ENCODE assay signal across 9 cellular contexts in genomic region chr6:75201901-75202672, GRCh38. TPM values are rescaled to one million over a fixed set of nuclear protein-coding genes. Genes with fewer than 3 reads are reported as not detected.
A peak's percentile ranks its signal among the peaks of the same experiment; 100 is the strongest.
DNase-seq lines count a peak whose midpoint lies in the region; ATAC-seq and TF ChIP-seq lines count a peak whose summit lies in the region.
"Had no signal": no experiment of that assay in that cellular context is flagged by ENCODE, and none has a peak within 500 bp of the region (broad histone marks: within the 10 kb centered on the region; RNA-seq: fewer than 3 reads in every experiment).

No MANE protein-coding gene starts in this region.

- peak overlapping the region; percentile 69 for H3K4me3 ChIP-seq in iPS-11a (ENCODE audit: low read depth, low read length)

- H3K36me3 Mint-ChIP-seq in WTC11: no peaks in the 10 kb centered on the region
- H3K36me3 Mint-ChIP-seq in stimulated activated memory B cell treated with anti-CD40 and anti-IgM and Interleukin-4, amounts not matched to agents 10 μg/mL and 1 μg/mL and 100 μg/mL, for 72 hours: no peaks in the 10 kb centered on the region

- peaks cover 31% of the 10 kb centered on the region for H3K4me1 Mint-ChIP-seq in WTC11
- peaks cover 42% of the 10 kb centered on the region for H3K4me1 Mint-ChIP-seq in stimulated activated memory B cell treated with anti-CD40 and anti-IgM and Interleukin-4, amounts not matched to agents 10 μg/mL and 1 μg/mL and 100 μg/mL, for 72 hours

- TF ChIP-seq CTCF in WTC11 (IDR thresholded peaks at IDR 0.05): no peak

- H3K4me3 Mint-ChIP-seq in WTC11: peak overlapping the region; percentile 87
- H3K4me3 Mint-ChIP-seq in stimulated activated memory B cell treated with anti-CD40 and anti-IgM and Interleukin-4, amounts not matched to agents 10 μg/mL and 1 μg/mL and 100 μg/mL, for 72 hours: peak overlapping the region; percentile 59
- H3K4me3 Mint-ChIP-seq: stimulated activated naive CD8-positive, alpha-beta T cell treated with anti-CD3 and anti-CD28 coated beads, Interleukin-15, Interleukin-2, amounts not matched to agents 100 ng/mL and 50 ng/mL, for 24 hours had no signal

- DNase-seq in DMS 273 (lab: John Stamatoyannopoulos, UW; ENCODE audit: unreplicated experiment): peak; percentile 23
- DNase-seq in DMS 273 treated with DMSO at 0.1 percent for 48 hours (lab: John Stamatoyannopoulos, UW): no peak
- DNase-seq in WTC11 (ENCODE audit: low spot score): peak; percentile 68
- DNase-seq in GM19240 (ENCODE audit: insufficient read length, low spot score): no peak

- POLR2A ChIA-PET in WTC11 (lab: Charles Lee): no interaction called here

- H3K27ac Mint-ChIP-seq in WTC11: no peak overlapping the region
- H3K27ac Mint-ChIP-seq in stimulated activated memory B cell treated with anti-CD40 and anti-IgM and Interleukin-4, amounts not matched to agents 10 μg/mL and 1 μg/mL and 100 μg/mL, for 72 hours: no peak overlapping the region
- H3K27ac Mint-ChIP-seq: stimulated activated naive CD8-positive, alpha-beta T cell treated with anti-CD3 and anti-CD28 coated beads, Interleukin-15, Interleukin-2, amounts not matched to agents 100 ng/mL and 50 ng/mL, for 24 hours had no signal

- CTCF ChIA-PET in WTC11 (lab: Charles Lee): interaction anchor here (0.8 to 1.9 kb wide), 10 partner anchors 9 to 1469 kb away, joined by 3 to 7 read pairs (median 4); no protein-coding TSS in a partner anchor

- H3K27me3 Mint-ChIP-seq in WTC11 (ENCODE audit: low read depth): peaks cover 68% of the 10 kb centered on the region
- peaks cover 63% of the 10 kb centered on the region for H3K27me3 Mint-ChIP-seq in stimulated activated memory B cell treated with anti-CD40 and anti-IgM and Interleukin-4, amounts not matched to agents 10 μg/mL and 1 μg/mL and 100 μg/mL, for 72 hours

- H3K9me3 Mint-ChIP-seq in WTC11: no peaks in the 10 kb centered on the region
- no peaks in the 10 kb centered on the region for H3K9me3 Mint-ChIP-seq in stimulated activated memory B cell treated with anti-CD40 and anti-IgM and Interleukin-4, amounts not matched to agents 10 μg/mL and 1 μg/mL and 100 μg/mL, for 72 hours
- H3K9me3 Mint-ChIP-seq: stimulated activated naive CD8-positive, alpha-beta T cell treated with anti-CD3 and anti-CD28 coated beads, Interleukin-15, Interleukin-2, amounts not matched to agents 100 ng/mL and 50 ng/mL, for 24 hours had no signal

- peak; percentile 36 for ATAC-seq in WTC11
- peak; percentile 34 for ATAC-seq in stimulated activated memory B cell treated with anti-CD40 and anti-IgM and Interleukin-4, amounts not matched to agents 10 μg/mL and 1 μg/mL and 100 μg/mL, for 72 hours
- no peak for ATAC-seq in GM18873 (IDR thresholded peaks at IDR 0.05; ENCODE audit: low FRiP score, unreplicated experiment)
- no peak for ATAC-seq in HG03521 (IDR thresholded peaks at IDR 0.05; ENCODE audit: unreplicated experiment)

TF ChIP-seq in WTC11, 78 proteins besides CTCF, POLR2A, EP300 and RAD21:
- no peak for TF ChIP-seq NR1H2 (CRISPR knock-in tag; IDR thresholded peaks at IDR 0.05)
- TF ChIP-seq MAX (CRISPR knock-in tag; IDR thresholded peaks at IDR 0.05): peak; percentile 55; the same call in 1 of the 2 replicates
- no peak for TF ChIP-seq STAT6 (CRISPR knock-in tag; conservative IDR thresholded peaks at IDR 0.05; ENCODE audit: low read depth)
- TF ChIP-seq HMGXB4 (CRISPR knock-in tag; IDR thresholded peaks at IDR 0.05): 0 out of 2 replicates have a peak, but pooled peaks have one; percentile 13
- peak; percentile 26; the same call in 1 of the 2 replicates for TF ChIP-seq ZNF423 (CRISPR knock-in tag; IDR thresholded peaks at IDR 0.05)
- 0 out of 2 replicates have a peak, but pooled peaks have one; percentile 28 for TF ChIP-seq SP1 (CRISPR knock-in tag; conservative IDR thresholded peaks at IDR 0.05)
- TF ChIP-seq JAZF1 (CRISPR knock-in tag; IDR thresholded peaks at IDR 0.05): no peak

RNA-seq across cellular contexts. Expression of gene COL12A1, which starts 3.8 kb away (rescaled TPM):
- 1.1 to 1.4 TPM (median 1.2 TPM) in 3 replicates for total RNA-seq in WTC11 (2021)

RNA-seq across cellular contexts. Expression of gene COX7A2, which starts 41.5 kb away (rescaled TPM):
- 465 to 500 TPM (median 472 TPM) in 3 replicates for total RNA-seq in WTC11 (2021)

Comparison
In these comparisons a context has a peak if more than half of its experiments do, and no peak if none do; other contexts are left out.
1. DNase-seq: peak in DMS 273 (single experiment) and WTC11 (single experiment); none in DMS 273 treated with DMSO at 0.1 percent for 48 hours (single experiment) and GM19240 (single experiment).
2. ATAC-seq: peak in WTC11 (single experiment) and stimulated activated memory B cell treated with anti-CD40 and anti-IgM and Interleukin-4, amounts not matched to agents 10 μg/mL and 1 μg/mL and 100 μg/mL, for 72 hours (single experiment); none in GM18873 (single experiment) and HG03521 (single experiment).